ENCODE assay signal across 17 cellular contexts in genomic region chr5:116507941-116508655, GRCh38.
"Had no signal": no experiment of that assay in that cellular context is flagged by ENCODE, and none has a peak within 500 bp of the region (broad histone marks: within the 10 kb centered on the region; RNA-seq: fewer than 3 reads in every experiment).

No MANE protein-coding gene starts in this region.

- H3K4me1 Mint-ChIP-seq: activated CD4-positive, alpha-beta T cell treated with anti-CD3 and anti-CD28 coated beads, Interleukin-2, amount 10 ng/mL, durations not matched to agents 7 days and 5 days; activated naive CD4-positive, alpha-beta T cell treated with anti-CD3 and anti-CD28 coated beads, Interleukin-2, amount 50 U/mL, for 24 hours; activated T-helper 17 cell treated with anti-CD3 and anti-CD28 coated beads, Interleukin-2, amount 50 U/mL, for 72 hours; naive B cell had no signal

- H3K9me3 ChIP-seq: esophagus squamous epithelium, prostate gland, right lobe of liver, suprapubic skin, upper lobe of right lung had no signal

- H3K27ac ChIP-seq: esophagus squamous epithelium, prostate gland, right lobe of liver, suprapubic skin, upper lobe of right lung had no signal

- H3K27ac Mint-ChIP-seq: activated CD4-positive, alpha-beta T cell treated with anti-CD3 and anti-CD28 coated beads, Interleukin-2, amount 10 ng/mL, durations not matched to agents 7 days and 5 days; activated naive CD4-positive, alpha-beta T cell treated with anti-CD3 and anti-CD28 coated beads, Interleukin-2, amount 50 U/mL, for 24 hours; activated T-helper 17 cell treated with anti-CD3 and anti-CD28 coated beads, Interleukin-2, amount 50 U/mL, for 72 hours; T-helper 1 cell treated with Interleukin-12 subunit alpha and Interleukin-12 subunit beta and Interleukin-4 antibody, amounts not matched to agents 30 μg/mL and 1 μg/mL, for 36 hours had no signal

- DNase-seq: activated CD4-positive, alpha-beta T cell treated with anti-CD3 and anti-CD28 coated beads, Interleukin-2, amount 10 ng/mL, durations not matched to agents 7 days and 5 days; activated CD4-positive, CD25-positive, alpha-beta regulatory T cell; activated CD8-positive, alpha-beta memory T cell treated with anti-CD3 and anti-CD28 coated beads for 24 hours; esophagus squamous epithelium; kidney; midbrain; naive B cell; nucleus accumbens; right lobe of liver; stimulated activated CD4-positive, alpha-beta T cell treated with anti-CD3 and anti-CD28 coated beads, Interleukin-2, amount 100 ng/mL, for 24 hours; stimulated activated naive CD4-positive, alpha-beta T cell; upper lobe of right lung had no signal

- H3K4me1 ChIP-seq: prostate gland, right lobe of liver, suprapubic skin had no signal

- H3K9me3 Mint-ChIP-seq: activated CD4-positive, alpha-beta T cell treated with anti-CD3 and anti-CD28 coated beads, Interleukin-2, amount 10 ng/mL, durations not matched to agents 7 days and 5 days; activated naive CD4-positive, alpha-beta T cell treated with anti-CD3 and anti-CD28 coated beads, Interleukin-2, amount 50 U/mL, for 24 hours; activated T-helper 17 cell treated with anti-CD3 and anti-CD28 coated beads, Interleukin-2, amount 50 U/mL, for 72 hours; naive B cell; T-helper 1 cell treated with Interleukin-12 subunit alpha and Interleukin-12 subunit beta and Interleukin-4 antibody, amounts not matched to agents 30 μg/mL and 1 μg/mL, for 36 hours had no signal

- H3K4me3 Mint-ChIP-seq: activated CD4-positive, alpha-beta T cell treated with anti-CD3 and anti-CD28 coated beads, Interleukin-2, amount 10 ng/mL, durations not matched to agents 7 days and 5 days; activated naive CD4-positive, alpha-beta T cell treated with anti-CD3 and anti-CD28 coated beads, Interleukin-2, amount 50 U/mL, for 24 hours; activated T-helper 17 cell treated with anti-CD3 and anti-CD28 coated beads, Interleukin-2, amount 50 U/mL, for 72 hours; naive B cell; T-helper 1 cell treated with Interleukin-12 subunit alpha and Interleukin-12 subunit beta and Interleukin-4 antibody, amounts not matched to agents 30 μg/mL and 1 μg/mL, for 36 hours had no signal

- H3K27me3 ChIP-seq: esophagus squamous epithelium, right lobe of liver, suprapubic skin, upper lobe of right lung had no signal

- H3K27me3 Mint-ChIP-seq: activated CD4-positive, alpha-beta T cell treated with anti-CD3 and anti-CD28 coated beads, Interleukin-2, amount 10 ng/mL, durations not matched to agents 7 days and 5 days; activated naive CD4-positive, alpha-beta T cell treated with anti-CD3 and anti-CD28 coated beads, Interleukin-2, amount 50 U/mL, for 24 hours; activated T-helper 17 cell treated with anti-CD3 and anti-CD28 coated beads, Interleukin-2, amount 50 U/mL, for 72 hours; naive B cell had no signal

- ATAC-seq: activated T-helper 17 cell treated with anti-CD3 and anti-CD28 coated beads, Interleukin-2, amount 50 U/mL, for 72 hours; right lobe of liver; upper lobe of right lung had no signal
